In genomic region chr18:21277578-21277977, GRCh38 we compare ENCODE assay signal across 18 cellular contexts. TPM values are rescaled to one million over a fixed set of nuclear protein-coding genes. Genes with fewer than 3 reads are reported as not detected.
"Had no signal": no experiment of that assay in that cellular context is flagged by ENCODE, and none has a peak within 500 bp of the region (broad histone marks: within the 10 kb centered on the region; RNA-seq: fewer than 3 reads in every experiment).

No MANE protein-coding gene starts in this region.

- H3K4me3 ChIP-seq: colonic mucosa, prostate gland, sigmoid colon, skin epidermis, stomach, thoracic aorta, transverse colon had no signal

- H3K27ac ChIP-seq: colonic mucosa, parathyroid adenoma, prostate gland, sigmoid colon, skin epidermis, stomach, thoracic aorta, transverse colon had no signal

- DNase-seq: caudate nucleus; colonic mucosa; dermis blood vessel endothelial cell; immature natural killer cell; mammary epithelial cell; natural killer cell; retina; sigmoid colon; stimulated activated CD4-positive, alpha-beta T cell treated with anti-CD3 and anti-CD28 coated beads, Interleukin-2, amount 100 ng/mL, for 24 hours; stimulated activated CD4-positive, alpha-beta T cell treated with anti-CD3 and anti-CD28 coated beads, Interleukin-4, amount 100 ng/mL, for 4 hours; stimulated activated naive CD4-positive, alpha-beta T cell; stomach; substantia nigra; transverse colon had no signal

- ATAC-seq: natural killer cell had no signal

- H3K36me3 Mint-ChIP-seq: natural killer cell had no signal

- H3K27me3 ChIP-seq: colonic mucosa, sigmoid colon, stomach, transverse colon had no signal

- H3K4me1 ChIP-seq: colonic mucosa, parathyroid adenoma, prostate gland, sigmoid colon, stomach, transverse colon had no signal

- H3K4me3 Mint-ChIP-seq: immature natural killer cell, natural killer cell had no signal

- H3K4me1 Mint-ChIP-seq: immature natural killer cell, natural killer cell had no signal

- H3K36me3 ChIP-seq: colonic mucosa, prostate gland, sigmoid colon, stomach, thoracic aorta, transverse colon had no signal

- H3K9me3 ChIP-seq: colonic mucosa, prostate gland, sigmoid colon, stomach, thoracic aorta, transverse colon had no signal

- H3K9ac ChIP-seq: parathyroid adenoma had no signal

- H3K27ac Mint-ChIP-seq: immature natural killer cell, natural killer cell had no signal

RNA-seq across cellular contexts. Expression of gene GREB1L, which starts 35.5 kb away (rescaled TPM):
- total RNA-seq: natural killer cell had no signal
